In genomic region chrX:40107291-40108083, GRCh38 we compare ENCODE assay signal across 9 cellular contexts. TPM values are rescaled to one million over a fixed set of nuclear protein-coding genes. Genes with fewer than 3 reads are reported as not detected.
DNase-seq lines count a peak whose midpoint lies in the region; ATAC-seq, FAIRE-seq and TF ChIP-seq lines count a peak whose summit lies in the region.
"Had no signal": no experiment of that assay in that cellular context is flagged by ENCODE, and none has a peak within 500 bp of the region (broad histone marks: within the 10 kb centered on the region; RNA-seq: fewer than 3 reads in every experiment).

No MANE protein-coding gene starts in this region.

- intact Hi-C loops in CD4-positive, alpha-beta T cell (cut with DNase I, micrococcal nuclease), result no loop called here

- H2BK15ac ChIP-seq in neuronal stem cell (ENCODE audit: low read length), result no peak overlapping the region

- CTCF ChIA-PET in CD4-positive, alpha-beta T cell (lab: Charles Lee), result no interaction called here

- peaks cover 4% of the 10 kb centered on the region for H3K4me1 Mint-ChIP-seq in CD4-positive, alpha-beta T cell (ENCODE audit: low read depth)
- peaks cover 13% of the 10 kb centered on the region for H3K4me1 Mint-ChIP-seq in T-helper 2 cell treated with Interferon-gamma antibody and Interleukin-4, amounts not matched to agents 5 μg/mL and 100 μg/mL, for 36 hours (ENCODE audit: low read depth)

- H3K27ac Mint-ChIP-seq in CD4-positive, alpha-beta T cell, result peak overlapping the region; percentile 71
- H3K27ac Mint-ChIP-seq in T-helper 2 cell treated with Interferon-gamma antibody and Interleukin-4, amounts not matched to agents 5 μg/mL and 100 μg/mL, for 36 hours, result no peak overlapping the region

- POLR2A ChIA-PET in CD4-positive, alpha-beta T cell (lab: Charles Lee), result interaction anchor here (0.6 to 4.9 kb wide), 6 partner anchors 10 to 801 kb away, joined by 3 to 63 read pairs (median 4); partner anchors contain the start of gene BCOR

- no peak overlapping the region for H3K23ac ChIP-seq in neuronal stem cell (ENCODE audit: low read depth, low read length, poor library complexity)

- H3K14ac ChIP-seq in neuronal stem cell (ENCODE audit: low read length), result no peak overlapping the region

- no peak overlapping the region for H3K27ac ChIP-seq in CD4-positive, alpha-beta T cell (ENCODE audit: low read depth, low read length)
- no peak overlapping the region for H3K27ac ChIP-seq in neuronal stem cell (replicated peaks; ENCODE audit: low read length)

- H3K18ac ChIP-seq in neuronal stem cell (ENCODE audit: low read length), result peak overlapping the region; percentile 91

- H3K27me3 ChIP-seq in CD4-positive, alpha-beta T cell (ENCODE audit: control insufficient read depth, insufficient read depth, low read length), result peaks cover 5% of the 10 kb centered on the region
- peaks cover 0 to 15% (median 0%) of the 10 kb centered on the region in 3 experiments for H3K27me3 ChIP-seq in neuronal stem cell (ENCODE audit: control insufficient read depth in 3 of 3, insufficient read depth in 3 of 3, low read depth in 1 of 3, low read length in 3 of 3)

- TF ChIP-seq CTCF in CD4-positive, alpha-beta T cell (IDR thresholded peaks at IDR 0.05), result no peak
- TF ChIP-seq CTCF in fibroblast of villous mesenchyme (IDR thresholded peaks at IDR 0.05; ENCODE audit: insufficient read depth, low read depth, low read length), result no peak

- H3K4me1 ChIP-seq in neuronal stem cell (ENCODE audit: control insufficient read depth in 2 of 2, insufficient read depth in 1 of 2, low read depth in 1 of 2, low read length in 2 of 2), result peaks cover 10 to 13% of the 10 kb centered on the region in 2 donors

- no peak overlapping the region for H2BK120ac ChIP-seq in neuronal stem cell (ENCODE audit: low read depth, low read length)

- H3K36me3 ChIP-seq in neuronal stem cell (replicated peaks in 1 of 2; ENCODE audit: control insufficient read depth in 2 of 2, insufficient read depth in 2 of 2, low read length in 2 of 2), result no peaks in the 10 kb centered on the region

- H3K9ac ChIP-seq in neuronal stem cell (ENCODE audit: low read depth, low read length, poor library complexity), result no peak overlapping the region

- no peak overlapping the region for H4K91ac ChIP-seq in neuronal stem cell (ENCODE audit: low read depth, low read length, poor library complexity)

- no peak for ATAC-seq in CD4-positive, alpha-beta T cell (ENCODE audit: poor library complexity)
- no peak for ATAC-seq in GM19351 (IDR thresholded peaks at IDR 0.05; ENCODE audit: unreplicated experiment)

- no peak for DNase-seq in CD4-positive, alpha-beta T cell
- DNase-seq in HUDEP-2 (lab: John Stamatoyannopoulos, UW; ENCODE audit: unreplicated experiment in 76 of 76) (peak in 73 of 76 experiments; percentile 1 to 79 (median 53)), fibroblast of villous mesenchyme (ENCODE audit: low read depth) (peak; percentile 48), neuronal stem cell (ENCODE audit: low spot score) (no peak), HTR-8/SVneo (ENCODE audit: insufficient read length, low spot score) (no peak), SKM-1 treated with dmso at 0.1 percent for 144 hours (lab: John Stamatoyannopoulos, UW; ENCODE audit: unreplicated experiment) (no peak)
- no peak for DNase-seq in T-helper 2 cell treated with Interferon-gamma antibody and Interleukin-4, amounts not matched to agents 5 μg/mL and 100 μg/mL, for 36 hours (ENCODE audit: low spot score)

- H3K9me3 ChIP-seq in CD4-positive, alpha-beta T cell (ENCODE audit: control insufficient read depth, low read length), result no peaks in the 10 kb centered on the region
- no peaks in the 10 kb centered on the region for H3K9me3 ChIP-seq in neuronal stem cell (replicated peaks in 1 of 2; ENCODE audit: control insufficient read depth in 2 of 2, insufficient read depth in 1 of 2, low read depth in 1 of 2, low read length in 2 of 2)

- peaks cover 5% of the 10 kb centered on the region for H3K79me1 ChIP-seq in neuronal stem cell (ENCODE audit: low read depth, low read length)

- H2BK12ac ChIP-seq in neuronal stem cell (ENCODE audit: low read length), result no peak overlapping the region

- H2BK5ac ChIP-seq in neuronal stem cell (ENCODE audit: low read length), result no peak overlapping the region

- H3K4me2 ChIP-seq in neuronal stem cell (ENCODE audit: insufficient read depth, low read length, poor library complexity, severe bottlenecking), result peak overlapping the region; percentile 56

- H3K27me3 Mint-ChIP-seq in CD4-positive, alpha-beta T cell, result no peaks in the 10 kb centered on the region
- H3K27me3 Mint-ChIP-seq in T-helper 2 cell treated with Interferon-gamma antibody and Interleukin-4, amounts not matched to agents 5 μg/mL and 100 μg/mL, for 36 hours (ENCODE audit: low read depth), result peaks cover 3% of the 10 kb centered on the region

- H2AFZ ChIP-seq in neuronal stem cell (ENCODE audit: low read length), result peak overlapping the region; percentile 62

- no peak overlapping the region for H2AK5ac ChIP-seq in neuronal stem cell (ENCODE audit: low read depth, low read length)

- H3K4me3 Mint-ChIP-seq in CD4-positive, alpha-beta T cell, result peak overlapping the region; percentile 95
- H3K4me3 Mint-ChIP-seq in T-helper 2 cell treated with Interferon-gamma antibody and Interleukin-4, amounts not matched to agents 5 μg/mL and 100 μg/mL, for 36 hours, result peak overlapping the region; percentile 84

- H3K4me3 ChIP-seq in fibroblast of villous mesenchyme (ENCODE audit: low read depth, low read length), result peak overlapping the region; percentile 40
- H3K4me3 ChIP-seq in neuronal stem cell (ENCODE audit: low read length in 2 of 2), result peak overlapping the region; percentile 16 to 61

- no peaks in the 10 kb centered on the region for H3K9me3 Mint-ChIP-seq in CD4-positive, alpha-beta T cell
- H3K9me3 Mint-ChIP-seq in T-helper 2 cell treated with Interferon-gamma antibody and Interleukin-4, amounts not matched to agents 5 μg/mL and 100 μg/mL, for 36 hours, result no peaks in the 10 kb centered on the region

- H4K8ac ChIP-seq in neuronal stem cell (ENCODE audit: low read depth, low read length), result no peak overlapping the region

- no peaks in the 10 kb centered on the region for H3K36me3 Mint-ChIP-seq in CD4-positive, alpha-beta T cell (ENCODE audit: low read depth)
- no peaks in the 10 kb centered on the region for H3K36me3 Mint-ChIP-seq in T-helper 2 cell treated with Interferon-gamma antibody and Interleukin-4, amounts not matched to agents 5 μg/mL and 100 μg/mL, for 36 hours (ENCODE audit: low read depth)

- no peak for FAIRE-seq in HTR-8/SVneo (lab: Jason Lieb, UNC)
- FAIRE-seq: islet of Langerhans had no signal

- no peak overlapping the region for H3K4ac ChIP-seq in neuronal stem cell (ENCODE audit: low read length)

- WGBS in neuronal stem cell (ENCODE audit: extremely low coverage in 2 of 2, insufficient read length in 2 of 2, insufficient replicate concordance in 1 of 2), 2 donors, result no CpG with 5 or more reads among the region's 68 CpGs

RNA-seq across cellular contexts. Expression of gene BCOR, which starts 9.7 kb away (rescaled TPM):
- 10 to 100 TPM; 26.1 to 26.3 TPM for total RNA-seq in CD4-positive, alpha-beta T cell
- 23.8 and 24.2 TPM in 2 replicates for total RNA-seq in fibroblast of villous mesenchyme
- polyA plus RNA-seq in neuronal stem cell (2013, experiment 1 of 2), result 5.4 TPM
- polyA plus RNA-seq in neuronal stem cell (2013, experiment 2 of 2), result 5.2 TPM

Comparison
In these comparisons a context has a peak if more than half of its experiments do, and no peak if none do; other contexts are left out.
1. DNase-seq: peak in HUDEP-2 (73 of 76) and fibroblast of villous mesenchyme (single experiment); none in CD4-positive, alpha-beta T cell (0 of 10), T-helper 2 cell treated with Interferon-gamma antibody and Interleukin-4, amounts not matched to agents 5 μg/mL and 100 μg/mL, for 36 hours (single experiment), neuronal stem cell (single experiment), HTR-8/SVneo (single experiment) and SKM-1 treated with dmso at 0.1 percent for 144 hours (single experiment).